In genomic region chr6:2245954-2246863, GRCh38 we compare ENCODE assay signal across 8 cellular contexts. TPM values are rescaled to one million over a fixed set of nuclear protein-coding genes. Genes with fewer than 3 reads are reported as not detected.
DNase-seq lines count a peak whose midpoint lies in the region; ATAC-seq and TF ChIP-seq lines count a peak whose summit lies in the region.

No MANE protein-coding gene starts in this region.

- CTCF ChIA-PET in WTC11 (lab: Charles Lee): interaction anchor here (1.0 to 1.1 kb wide), 2 partner anchors 37 to 108 kb away, joined by 3 to 7 read pairs; no protein-coding TSS in a partner anchor

- H3K4me3 ChIP-seq in GM12865 (ENCODE audit: low read depth, low read length) (peak overlapping the region; percentile 99), lower leg skin (ENCODE audit: low read depth, poor library complexity, severe bottlenecking) (peak overlapping the region; percentile 56)

- ATAC-seq in HG02588 (IDR thresholded peaks at IDR 0.05; ENCODE audit: unreplicated experiment): peak; percentile 9
- peak; percentile 17 for ATAC-seq in WTC11

- peaks cover 9% of the 10 kb centered on the region for H3K27me3 Mint-ChIP-seq in WTC11 (ENCODE audit: low read depth)

- H3K4me3 Mint-ChIP-seq in WTC11: peak overlapping the region; percentile 90

- H3K36me3 Mint-ChIP-seq in WTC11: no peaks in the 10 kb centered on the region

- no peaks in the 10 kb centered on the region for H3K9me3 Mint-ChIP-seq in WTC11

- TF ChIP-seq POLR2A in lower leg skin (IDR thresholded peaks at IDR 0.05): no peak

- TF ChIP-seq CTCF in GM12865 (IDR thresholded peaks at IDR 0.05; ENCODE audit: insufficient read depth, low read depth, low read length, missing control alignments) (no peak), WTC11 (IDR thresholded peaks at IDR 0.05) (no peak), lower leg skin (IDR thresholded peaks at IDR 0.05) (no peak)

- DNase-seq in GM12865 (ENCODE audit: low read depth): peak; percentile 69
- DNase-seq in NCI-H187 treated with DMSO at 0.1 percent for 48 hours (lab: John Stamatoyannopoulos, UW): peak; percentile 53
- peak; percentile 55 for DNase-seq in WTC11 (ENCODE audit: low spot score)
- DNase-seq in dermis blood vessel endothelial cell: peak; percentile 84
- peak; percentile 42 to 90 for DNase-seq in lower leg skin (ENCODE audit: low spot score in 2 of 2)
- DNase-seq in stimulated activated CD4-positive, alpha-beta T cell treated with anti-CD3 and anti-CD28 coated beads, TNF-alpha, amount 100 ng/mL, for 24 hours (ENCODE audit: low read depth in 3 of 3): peak in 2 of 3 experiments; percentile 1 to 32
- no peak for DNase-seq in hippocampal formation (lab: John Stamatoyannopoulos, UW)

- WGBS in lower leg skin, 2 donors: 13 to 21% methylated on average over 25 to 26 of the region's 26 CpGs

- H3K4me1 Mint-ChIP-seq in WTC11: peaks cover 44% of the 10 kb centered on the region

- intact Hi-C loops in lower leg skin (cut with DNase I; ENCODE audit: low total_unique reads): no loop called here

- POLR2A ChIA-PET in WTC11 (lab: Charles Lee): no interaction called here

- peak overlapping the region; percentile 80 for H3K27ac Mint-ChIP-seq in WTC11

TF ChIP-seq in WTC11, 78 proteins besides CTCF, POLR2A, EP300 and RAD21:
- no peak for TF ChIP-seq ZBTB43 (CRISPR knock-in tag; IDR thresholded peaks at IDR 0.05)
- no peak for TF ChIP-seq FOXP1 (CRISPR knock-in tag; IDR thresholded peaks at IDR 0.05; ENCODE audit: borderline replicate concordance)
- TF ChIP-seq USF1 (CRISPR knock-in tag; IDR thresholded peaks at IDR 0.05): peak; percentile 15; the same call in 1 of the 2 replicates

RNA-seq across cellular contexts. Expression of gene GMDS, which starts 0.8 kb away (rescaled TPM):
- total RNA-seq in WTC11 (2021) (35.0 to 41.2 TPM (median 38.8 TPM) in 3 replicates), dermis blood vessel endothelial cell (12.6 and 21.1 TPM in 2 replicates), lower leg skin (10 to 100 TPM in 3 of 4 donors, 1 to 10 TPM in 1; 8.7 to 23.1 (median 18.4) TPM)

Comparison
In these comparisons a context has a peak if more than half of its experiments do, and no peak if none do; other contexts are left out.
1. DNase-seq: peak in GM12865 (single experiment), NCI-H187 treated with DMSO at 0.1 percent for 48 hours (single experiment), WTC11 (single experiment), dermis blood vessel endothelial cell (single experiment), lower leg skin (2 of 2) and stimulated activated CD4-positive, alpha-beta T cell treated with anti-CD3 and anti-CD28 coated beads, TNF-alpha, amount 100 ng/mL, for 24 hours (2 of 3); none in hippocampal formation (0 of 2).